In the genomic region with DNA sequence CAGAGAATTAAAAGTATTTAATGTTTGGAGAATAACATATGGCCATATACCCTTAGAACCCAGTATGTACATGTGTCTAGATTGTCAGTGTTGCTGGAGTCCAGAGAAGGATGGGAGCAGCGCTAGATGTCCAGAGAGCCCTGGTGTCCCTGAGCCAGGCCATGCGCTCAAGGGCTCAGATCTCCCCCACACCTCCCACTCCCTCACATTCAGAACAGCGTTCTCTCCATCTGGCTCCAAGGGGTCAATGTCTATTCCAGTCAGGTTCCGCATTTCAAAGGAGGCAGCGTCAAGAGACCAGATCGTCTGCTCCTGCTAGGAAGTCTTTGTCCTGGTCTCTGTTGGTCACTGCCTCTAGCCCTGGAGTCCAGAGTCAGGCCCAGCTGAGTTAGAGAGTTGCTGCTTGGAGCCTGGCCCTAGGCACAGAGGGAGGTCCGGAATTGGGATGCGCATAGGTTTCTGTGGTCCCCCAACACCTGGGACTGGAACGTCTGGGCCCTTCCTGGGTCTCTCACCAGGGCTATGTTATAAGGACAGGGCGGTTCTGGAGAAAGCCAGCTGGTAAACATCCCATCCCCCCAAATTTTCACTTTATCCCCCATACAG, we compare ENCODE assay signal across 24 cellular contexts. TPM values are rescaled to one million over a fixed set of nuclear protein-coding genes. Genes with fewer than 3 reads are reported as not detected.
A peak's percentile ranks its signal among the peaks of the same experiment; 100 is the strongest.
DNase-seq lines count a peak whose midpoint lies in the region; TF ChIP-seq lines count a peak whose summit lies in the region.
"Had no signal": no experiment of that assay in that cellular context is flagged by ENCODE, and none has a peak within 500 bp of the region (broad histone marks: within the 10 kb centered on the region; RNA-seq: fewer than 3 reads in every experiment).

No MANE protein-coding gene starts in this region.

- H3K27me3 ChIP-seq in right atrium auricular region, result no peaks in the 10 kb centered on the region
- H3K27me3 ChIP-seq: thyroid gland had no signal

- peaks cover 0 to 11% of the 10 kb centered on the region in 2 donors for H3K9me3 ChIP-seq in right atrium auricular region
- H3K9me3 ChIP-seq: adrenal gland, thyroid gland had no signal

- H3K4me3 Mint-ChIP-seq in nephron, result no peak overlapping the region
- H3K4me3 Mint-ChIP-seq: activated CD8-positive, alpha-beta T cell treated with anti-CD3 and anti-CD28 coated beads, Interleukin-2, amount 10 ng/mL, durations not matched to agents 7 days and 5 days; B cell; immature natural killer cell; stimulated activated naive CD8-positive, alpha-beta T cell treated with anti-CD3 and anti-CD28 coated beads, Interleukin-15, Interleukin-2, amounts not matched to agents 100 ng/mL and 50 ng/mL, for 24 hours had no signal

- peaks cover 24% of the 10 kb centered on the region for H3K27me3 Mint-ChIP-seq in nephron (ENCODE audit: low read depth)

- H3K4me3 ChIP-seq in right atrium auricular region, result no peak overlapping the region
- H3K4me3 ChIP-seq: adrenal gland, heart right ventricle, mucosa of descending colon, thyroid gland had no signal

- no peaks in the 10 kb centered on the region for H3K4me1 ChIP-seq in right atrium auricular region
- H3K4me1 ChIP-seq: adrenal gland had no signal

- peaks cover 14% of the 10 kb centered on the region for H3K4me1 Mint-ChIP-seq in nephron

- peak overlapping the region; percentile 10 for H3K27ac ChIP-seq in epithelial cell of prostate
- no peak overlapping the region for H3K27ac ChIP-seq in right atrium auricular region

- H3K9me3 Mint-ChIP-seq in nephron, result peaks cover 20% of the 10 kb centered on the region

- TF ChIP-seq CTCF in nephron (IDR thresholded peaks at IDR 0.05; ENCODE audit: unreplicated experiment in 3 of 3), result no peak
- no peak for TF ChIP-seq CTCF in right atrium auricular region (IDR thresholded peaks at IDR 0.05)

- peaks cover 18% of the 10 kb centered on the region for H3K36me3 Mint-ChIP-seq in nephron (ENCODE audit: low read depth)

- peak overlapping the region; percentile 66 to 93 (median 73) for H3K27ac Mint-ChIP-seq in nephron
- H3K27ac Mint-ChIP-seq: activated CD8-positive, alpha-beta T cell treated with anti-CD3 and anti-CD28 coated beads, Interleukin-2, amount 10 ng/mL, durations not matched to agents 7 days and 5 days; B cell; immature natural killer cell; stimulated activated naive CD8-positive, alpha-beta T cell treated with anti-CD3 and anti-CD28 coated beads, Interleukin-15, Interleukin-2, amounts not matched to agents 100 ng/mL and 50 ng/mL, for 24 hours had no signal

- peak; percentile 34 for DNase-seq in activated effector memory CD4-positive, alpha-beta T cell treated with anti-CD3 and anti-CD28 coated beads, Interleukin-2, amount 50 U/mL, for 16 hours
- DNase-seq in activated effector memory CD4-positive, alpha-beta T cell treated with Interleukin-2 at 50 U/mL for 16 hours, result no peak
- DNase-seq in epithelial cell of prostate (ENCODE audit: low read depth, low spot score) (no peak), NCI-H2171 treated with DMSO at 0.1 percent for 48 hours (lab: John Stamatoyannopoulos, UW) (no peak), inferior parietal cortex (ENCODE audit: extremely low spot score) (no peak), anterior cingulate cortex (lab: John Stamatoyannopoulos, UW) (no peak), right atrium auricular region (ENCODE audit: low spot score) (no peak)
- DNase-seq: activated CD8-positive, alpha-beta T cell treated with anti-CD3 and anti-CD28 coated beads, Interleukin-2, amount 10 ng/mL, durations not matched to agents 7 days and 5 days; adrenal gland; GOT3; heart right ventricle; immature natural killer cell; Kasumi-1; mucosa of descending colon; NCI-H1105; NCI-H226; SHP77; stimulated activated CD4-positive, alpha-beta T cell treated with anti-CD3 and anti-CD28 coated beads, Interleukin-15, amount 100 ng/mL, for 24 hours had no signal

- no peaks in the 10 kb centered on the region for H3K36me3 ChIP-seq in right atrium auricular region
- H3K36me3 ChIP-seq: adrenal gland, heart right ventricle, thyroid gland had no signal

RNA-seq across cellular contexts. Expression of a gene that starts 6.4 kb away (rescaled TPM):
- total RNA-seq in right atrium auricular region, result 1 to 10 TPM in 1 of 2 donors, under 1 TPM in 1; 0.33 to 1.6 TPM

RNA-seq across cellular contexts. Expression of a gene that starts 23.7 kb away (rescaled TPM):
- under 1 TPM in 1 of 2 donors, not detected in 1; 0.90 TPM for total RNA-seq in right atrium auricular region
- total RNA-seq: B cell, epithelial cell of proximal tubule, lower leg skin had no signal
